Comparison of ENCODE assay signal across 13 cellular contexts in genomic region chr2:200300650-200301314, GRCh38. TPM values are rescaled to one million over a fixed set of nuclear protein-coding genes. Genes with fewer than 3 reads are reported as not detected.
DNase-seq lines count a peak whose midpoint lies in the region; ATAC-seq, FAIRE-seq and TF ChIP-seq lines count a peak whose summit lies in the region.
"Had no signal": no experiment of that assay in that cellular context is flagged by ENCODE, and none has a peak within 500 bp of the region (broad histone marks: within the 10 kb centered on the region; RNA-seq: fewer than 3 reads in every experiment).

No MANE protein-coding gene starts in this region.

- H3K79me1 ChIP-seq in H9 (ENCODE audit: insufficient read depth, low read depth, low read length, poor library complexity, severe bottlenecking), result no peaks in the 10 kb centered on the region

- H4K20me1 ChIP-seq in astrocyte (ENCODE audit: insufficient read depth, low read length) (no peaks in the 10 kb centered on the region), H9 (ENCODE audit: control insufficient read depth, insufficient read depth, insufficient read length) (no peaks in the 10 kb centered on the region)

- H3K27me3 ChIP-seq in ACC112 (ENCODE audit: insufficient read depth, low read length), result no peaks in the 10 kb centered on the region
- H3K27me3 ChIP-seq in astrocyte (ENCODE audit: insufficient read depth, low read length), result no peaks in the 10 kb centered on the region
- H3K27me3 ChIP-seq in H7 (ENCODE audit: control insufficient read depth, insufficient read depth, low read length), result no peaks in the 10 kb centered on the region
- no peaks in the 10 kb centered on the region for H3K27me3 ChIP-seq in H9 (ENCODE audit: insufficient read depth, low read length)

- peak overlapping the region; percentile 48 for H2AFZ ChIP-seq in ACC112 (ENCODE audit: low read length, unreplicated experiment)
- no peak overlapping the region for H2AFZ ChIP-seq in astrocyte (ENCODE audit: low read depth, low read length)
- no peak overlapping the region for H2AFZ ChIP-seq in H9 (ENCODE audit: low read length)

- no peak overlapping the region for H4K91ac ChIP-seq in H9 (ENCODE audit: insufficient read length, low read depth, low read length)

- H3K27me3 Mint-ChIP-seq in astrocyte (ENCODE audit: low read depth, unreplicated experiment), result no peaks in the 10 kb centered on the region
- H3K27me3 Mint-ChIP-seq in H9 (ENCODE audit: low read depth), result no peaks in the 10 kb centered on the region
- H3K27me3 Mint-ChIP-seq: central memory CD8-positive, alpha-beta T cell had no signal

- H2BK15ac ChIP-seq in H9 (ENCODE audit: low read depth, low read length), result no peak overlapping the region

- peak overlapping the region; percentile 18 for H3K4me2 ChIP-seq in astrocyte (ENCODE audit: low read length)
- H3K4me2 ChIP-seq in H9 (ENCODE audit: insufficient read depth, insufficient read length, low read length), result no peak overlapping the region

- H3K4ac ChIP-seq in H9 (ENCODE audit: low read depth, low read length), result no peak overlapping the region

- peak; percentile 17 for FAIRE-seq in astrocyte (lab: Jason Lieb, UNC)

- no peaks in the 10 kb centered on the region for H3K36me3 ChIP-seq in ACC112 (ENCODE audit: insufficient read depth, low read length)
- no peaks in the 10 kb centered on the region for H3K36me3 ChIP-seq in astrocyte (ENCODE audit: insufficient read depth, low read length)
- no peaks in the 10 kb centered on the region for H3K36me3 ChIP-seq in H7 (replicated peaks; ENCODE audit: control insufficient read depth, insufficient read depth, low read length)

- H3K9ac ChIP-seq in astrocyte (ENCODE audit: low read length) (no peak overlapping the region), H9 (ENCODE audit: extremely low read depth, insufficient read length, low read length) (no peak overlapping the region)

- H3K27ac ChIP-seq in ACC112 (ENCODE audit: low read depth, low read length) (peak overlapping the region; percentile 40), astrocyte (ENCODE audit: low read depth, low read length) (peak overlapping the region; percentile 3), H9 (ENCODE audit: insufficient read length, low read depth, low read length) (no peak overlapping the region)

- H3K18ac ChIP-seq in H9 (ENCODE audit: insufficient read length, low read depth, low read length), result no peak overlapping the region

- no peak overlapping the region for H3T11ph ChIP-seq in H9 (ENCODE audit: low read length)

- no peak overlapping the region for H3K23ac ChIP-seq in H9 (ENCODE audit: insufficient read length, low read depth, low read length)

- H3K4me3 ChIP-seq in ACC112 (ENCODE audit: low read depth, low read length), result peak overlapping the region; percentile 47; the same call in 1 of the 2 replicates
- no peak overlapping the region for H3K4me3 ChIP-seq in HFF-Myc (replicated peaks; ENCODE audit: low read depth, low read length)
- no peak overlapping the region for H3K4me3 ChIP-seq in astrocyte (ENCODE audit: insufficient read depth, low read depth, low read length)
- no peak overlapping the region for H3K4me3 ChIP-seq in H7 (ENCODE audit: insufficient read depth, low read depth, low read length)

- no peaks in the 10 kb centered on the region for H3K79me2 ChIP-seq in ACC112 (ENCODE audit: control insufficient read depth, insufficient read depth, low read length, unreplicated experiment)
- no peaks in the 10 kb centered on the region for H3K79me2 ChIP-seq in astrocyte (ENCODE audit: insufficient read depth, low read length)
- H3K79me2 ChIP-seq in H9 (ENCODE audit: insufficient read depth, low read length), result no peaks in the 10 kb centered on the region; the same call in 1 of the 2 replicates

- no peak overlapping the region for H2BK12ac ChIP-seq in H9 (ENCODE audit: insufficient read length, low read depth, low read length)

- WGBS in H9 (ENCODE audit: extremely low coverage, insufficient read length, low lambda C conversion rate), result no CpG with 5 or more reads among the region's 4 CpGs

- H3K27ac Mint-ChIP-seq in astrocyte (ENCODE audit: unreplicated experiment) (no peak overlapping the region), H9 (no peak overlapping the region)
- H3K27ac Mint-ChIP-seq: stimulated activated naive B cell treated with anti-CD40 and anti-IgM and Interleukin-4, amounts not matched to agents 10 μg/mL and 1 μg/mL and 100 μg/mL, for 72 hours had no signal

- H2AK5ac ChIP-seq in H9 (ENCODE audit: insufficient read length, low read length), result no peak overlapping the region

- peaks cover 1% of the 10 kb centered on the region for H3K23me2 ChIP-seq in H9 (ENCODE audit: insufficient read length, low read depth, low read length, poor library complexity, severe bottlenecking)

- H3K4me3 Mint-ChIP-seq in astrocyte (ENCODE audit: unreplicated experiment), result no peak overlapping the region
- no peak overlapping the region for H3K4me3 Mint-ChIP-seq in H9
- H3K4me3 Mint-ChIP-seq: central memory CD8-positive, alpha-beta T cell; stimulated activated naive B cell treated with anti-CD40 and anti-IgM and Interleukin-4, amounts not matched to agents 10 μg/mL and 1 μg/mL and 100 μg/mL, for 72 hours had no signal

- H4K8ac ChIP-seq in H9 (replicated peaks; ENCODE audit: insufficient read length, low read depth, low read length), result no peak overlapping the region

- DNase-seq in HFF-Myc (ENCODE audit: extremely low read depth, low read depth) (peak; percentile 40), astrocyte (ENCODE audit: low read depth) (peak; percentile 82), iPS-NIHi7 (ENCODE audit: extremely low spot score) (peak; percentile 30), H7 (no peak), H9 (no peak)
- DNase-seq: Karpas-422; NCI-H82; stimulated activated CD4-positive, alpha-beta T cell treated with anti-CD3 and anti-CD28 coated beads, Interleukin-12 subunit alpha, Interleukin-12 subunit beta, amount 100 ng/mL, for 4 hours; stimulated activated naive B cell treated with anti-CD40 and anti-IgM and Interleukin-4, amounts not matched to agents 10 μg/mL and 1 μg/mL and 100 μg/mL, for 72 hours had no signal

- H3K36me3 Mint-ChIP-seq in astrocyte (ENCODE audit: low read depth, unreplicated experiment), result no peaks in the 10 kb centered on the region
- H3K36me3 Mint-ChIP-seq in H9 (ENCODE audit: insufficient read depth in 1 of 3, low read depth in 3 of 3), result no peaks in the 10 kb centered on the region
- H3K36me3 Mint-ChIP-seq: stimulated activated naive B cell treated with anti-CD40 and anti-IgM and Interleukin-4, amounts not matched to agents 10 μg/mL and 1 μg/mL and 100 μg/mL, for 72 hours had no signal

- H4K5ac ChIP-seq in H9 (ENCODE audit: insufficient read length, low read depth, low read length), result no peak overlapping the region

- H2BK5ac ChIP-seq in H9 (ENCODE audit: insufficient read length, low read length), result no peak overlapping the region

- peaks cover 3% of the 10 kb centered on the region for H3K9me3 Mint-ChIP-seq in astrocyte (ENCODE audit: unreplicated experiment)
- no peaks in the 10 kb centered on the region; a peak in 1 of 5 replicates for H3K9me3 Mint-ChIP-seq in H9
- H3K9me3 Mint-ChIP-seq: central memory CD8-positive, alpha-beta T cell; stimulated activated naive B cell treated with anti-CD40 and anti-IgM and Interleukin-4, amounts not matched to agents 10 μg/mL and 1 μg/mL and 100 μg/mL, for 72 hours had no signal

- H3K9me3 ChIP-seq in astrocyte (ENCODE audit: insufficient read depth, low read depth, low read length) (no peaks in the 10 kb centered on the region), H9 (ENCODE audit: control insufficient read depth, low read depth, low read length) (no peaks in the 10 kb centered on the region)

- no peak for ATAC-seq in GM21515 (IDR thresholded peaks at IDR 0.05; ENCODE audit: unreplicated experiment)
- ATAC-seq in HG03097 (IDR thresholded peaks at IDR 0.05; ENCODE audit: low FRiP score, unreplicated experiment), result no peak
- ATAC-seq: stimulated activated naive B cell treated with anti-CD40 and anti-IgM and Interleukin-4, amounts not matched to agents 10 μg/mL and 1 μg/mL and 100 μg/mL, for 72 hours had no signal

- no peak overlapping the region for H2BK120ac ChIP-seq in H9 (ENCODE audit: low read depth, low read length, poor library complexity, severe bottlenecking)

- TF ChIP-seq CTCF in HFF-Myc (IDR thresholded peaks at IDR 0.05; ENCODE audit: low read depth, low read length, missing control alignments) (no peak), astrocyte (IDR thresholded peaks at IDR 0.05; ENCODE audit: insufficient read depth, low read depth, low read length) (no peak), H9 (conservative IDR thresholded peaks at IDR 0.05) (no peak)

- H3K4me1 Mint-ChIP-seq in astrocyte (ENCODE audit: low read depth, unreplicated experiment) (peaks cover 34% of the 10 kb centered on the region), H9 (peaks cover 5 to 6% of the 10 kb centered on the region in 2 experiments)
- H3K4me1 Mint-ChIP-seq: central memory CD8-positive, alpha-beta T cell had no signal

- no peak overlapping the region for H2BK20ac ChIP-seq in H9 (ENCODE audit: low read depth, low read length, poor library complexity, severe bottlenecking)

- no peak overlapping the region for H3K56ac ChIP-seq in H9 (ENCODE audit: insufficient read length, low read depth, low read length)

- no peak overlapping the region for H3K14ac ChIP-seq in H9 (ENCODE audit: insufficient read depth, low read length)

- H3K4me1 ChIP-seq in ACC112 (ENCODE audit: control insufficient read depth, insufficient read depth, low read length, unreplicated experiment), result peaks cover 35% of the 10 kb centered on the region
- peaks cover 31% of the 10 kb centered on the region for H3K4me1 ChIP-seq in astrocyte (ENCODE audit: insufficient read depth, low read length)
- H3K4me1 ChIP-seq in H9 (ENCODE audit: insufficient read depth, low read length), result no peaks in the 10 kb centered on the region

RNA-seq across cellular contexts. Expression of gene SPATS2L, which starts 5.7 kb away (rescaled TPM):
- total RNA-seq in astrocyte (192 and 221 TPM in 2 replicates), H9 (2021) (45.9 and 47.3 TPM in 2 replicates)
- total RNA-seq in H7 (2014; rRNA removed; shearing (Covaris generic)), result 74.7 and 106 TPM in 2 replicates

Comparison
In these comparisons a context has a peak if more than half of its experiments do, and no peak if none do; other contexts are left out.
1. DNase-seq: peak in HFF-Myc (single experiment), astrocyte (single experiment) and iPS-NIHi7 (single experiment); none in H7 (single experiment) and H9 (single experiment).